1 cellular context compared by ENCODE assay signal in genomic region chr6:143136647-143137046, GRCh38.
TF ChIP-seq lines count a peak whose summit lies in the region.

No MANE protein-coding gene starts in this region.

TF ChIP-seq in WTC11, 78 proteins besides CTCF, POLR2A, EP300 and RAD21 (continued from another document):
- TF ChIP-seq ZNF512 (CRISPR knock-in tag; IDR thresholded peaks at IDR 0.05; ENCODE audit: borderline replicate concordance) (no peak), EMX1 (CRISPR knock-in tag; IDR thresholded peaks at IDR 0.05) (no peak), ZNF416 (CRISPR knock-in tag; IDR thresholded peaks at IDR 0.05) (no peak), ZNF121 (CRISPR knock-in tag; IDR thresholded peaks at IDR 0.05) (no peak)
